In the genomic region with DNA sequence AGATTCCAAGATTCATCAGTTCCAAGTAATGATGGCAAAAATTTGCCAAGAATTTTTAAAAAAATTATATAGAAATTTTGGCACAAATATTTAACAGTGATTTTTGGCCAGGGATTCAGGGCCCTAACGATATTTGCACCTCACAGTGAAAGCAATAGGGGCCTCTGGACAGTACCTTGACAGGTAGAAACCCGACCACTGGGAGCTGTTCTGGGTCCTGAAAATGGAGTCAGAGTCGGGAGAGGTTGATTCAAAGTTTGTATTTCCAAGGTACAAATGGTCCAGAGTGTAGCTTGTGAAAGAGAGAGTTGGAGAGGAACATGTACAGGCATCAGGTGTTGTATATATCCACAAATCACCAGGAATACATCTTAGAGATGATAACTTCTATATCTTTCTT, we compare ENCODE assay signal across 1 cellular context.
TF ChIP-seq lines count a peak whose summit lies in the region.

No MANE protein-coding gene starts in this region.

TF ChIP-seq in liver, 16 proteins besides CTCF, POLR2A, EP300 and RAD21:
- no peak for TF ChIP-seq JUND (IDR thresholded peaks at IDR 0.05)
- TF ChIP-seq, protein P1, sequence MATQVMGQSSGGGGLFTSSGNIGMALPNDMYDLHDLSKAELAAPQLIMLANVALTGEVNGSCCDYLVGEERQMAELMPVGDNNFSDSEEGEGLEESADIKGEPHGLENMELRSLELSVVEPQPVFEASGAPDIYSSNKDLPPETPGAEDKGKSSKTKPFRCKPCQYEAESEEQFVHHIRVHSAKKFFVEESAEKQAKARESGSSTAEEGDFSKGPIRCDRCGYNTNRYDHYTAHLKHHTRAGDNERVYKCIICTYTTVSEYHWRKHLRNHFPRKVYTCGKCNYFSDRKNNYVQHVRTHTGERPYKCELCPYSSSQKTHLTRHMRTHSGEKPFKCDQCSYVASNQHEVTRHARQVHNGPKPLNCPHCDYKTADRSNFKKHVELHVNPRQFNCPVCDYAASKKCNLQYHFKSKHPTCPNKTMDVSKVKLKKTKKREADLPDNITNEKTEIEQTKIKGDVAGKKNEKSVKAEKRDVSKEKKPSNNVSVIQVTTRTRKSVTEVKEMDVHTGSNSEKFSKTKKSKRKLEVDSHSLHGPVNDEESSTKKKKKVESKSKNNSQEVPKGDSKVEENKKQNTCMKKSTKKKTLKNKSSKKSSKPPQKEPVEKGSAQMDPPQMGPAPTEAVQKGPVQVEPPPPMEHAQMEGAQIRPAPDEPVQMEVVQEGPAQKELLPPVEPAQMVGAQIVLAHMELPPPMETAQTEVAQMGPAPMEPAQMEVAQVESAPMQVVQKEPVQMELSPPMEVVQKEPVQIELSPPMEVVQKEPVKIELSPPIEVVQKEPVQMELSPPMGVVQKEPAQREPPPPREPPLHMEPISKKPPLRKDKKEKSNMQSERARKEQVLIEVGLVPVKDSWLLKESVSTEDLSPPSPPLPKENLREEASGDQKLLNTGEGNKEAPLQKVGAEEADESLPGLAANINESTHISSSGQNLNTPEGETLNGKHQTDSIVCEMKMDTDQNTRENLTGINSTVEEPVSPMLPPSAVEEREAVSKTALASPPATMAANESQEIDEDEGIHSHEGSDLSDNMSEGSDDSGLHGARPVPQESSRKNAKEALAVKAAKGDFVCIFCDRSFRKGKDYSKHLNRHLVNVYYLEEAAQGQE (IDR thresholded peaks at IDR 0.05) = peak; percentile 44
